In the genomic region with DNA sequence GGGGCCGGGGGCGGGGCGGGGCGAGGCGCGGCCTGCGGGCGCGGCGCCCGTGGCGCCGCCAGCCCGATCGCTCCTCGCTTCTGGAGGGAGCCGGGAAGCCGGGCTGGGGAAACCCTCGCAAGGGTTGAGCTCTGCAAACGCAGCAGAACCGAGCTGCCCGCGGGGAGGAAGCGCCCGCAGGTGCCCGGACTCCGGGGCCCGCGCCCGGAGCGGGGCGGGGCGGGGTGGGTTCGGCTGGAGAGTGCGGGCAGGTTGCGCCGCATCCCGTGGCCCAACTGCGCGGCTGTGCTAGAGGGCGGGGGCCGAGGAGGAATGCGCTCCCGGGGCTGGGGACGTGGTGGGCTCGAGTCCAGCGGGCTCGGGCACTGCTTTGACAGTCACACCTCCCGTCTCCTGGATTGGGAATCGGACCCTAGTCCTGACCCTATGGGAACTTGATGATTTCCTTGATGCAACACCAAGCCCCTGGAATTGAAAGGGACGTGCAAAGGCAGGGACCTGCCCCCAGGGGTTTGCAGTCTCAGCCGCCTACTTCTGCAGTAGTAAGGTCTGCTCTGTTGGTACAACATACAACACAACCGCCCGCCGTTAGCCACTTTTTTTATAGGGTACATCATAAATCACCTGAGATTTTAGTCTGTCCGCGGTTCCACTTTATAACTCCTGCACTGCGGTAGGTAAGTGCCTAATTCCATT, we compare ENCODE assay signal across 1 cellular context.
TF ChIP-seq lines count a peak whose summit lies in the region.

No MANE protein-coding gene starts in this region.

TF ChIP-seq in HEK293, 187 proteins besides CTCF, POLR2A, EP300 and RAD21 (continued from another document):
- TF ChIP-seq, protein P1, sequence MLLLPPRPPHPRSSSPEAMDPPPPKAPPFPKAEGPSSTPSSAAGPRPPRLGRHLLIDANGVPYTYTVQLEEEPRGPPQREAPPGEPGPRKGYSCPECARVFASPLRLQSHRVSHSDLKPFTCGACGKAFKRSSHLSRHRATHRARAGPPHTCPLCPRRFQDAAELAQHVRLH (tag by site-specific recombination; IDR thresholded peaks at IDR 0.05), result no peak
- no peak for TF ChIP-seq ZNF37A (tag by site-specific recombination; IDR thresholded peaks at IDR 0.05)
- TF ChIP-seq SALL2 (tag by site-specific recombination; IDR thresholded peaks at IDR 0.05; ENCODE audit: borderline replicate concordance), result no peak
- no peak for TF ChIP-seq ZNF157 (tag by site-specific recombination; IDR thresholded peaks at IDR 0.05)
- TF ChIP-seq KLF10 (tag by site-specific recombination; IDR thresholded peaks at IDR 0.05), result peak; percentile 15; the same call in 1 of the 2 replicates
- peak; percentile 61 for TF ChIP-seq GLIS1 (tag by site-specific recombination; IDR thresholded peaks at IDR 0.05)
